ENCODE assay signal across 1 cellular context in genomic region chr12:48997719-48998496, GRCh38.
TF ChIP-seq lines count a peak whose summit lies in the region.

No MANE protein-coding gene starts in this region.

TF ChIP-seq in GM12878, 131 proteins besides CTCF, POLR2A, EP300 and RAD21 (continued from another document):
- TF ChIP-seq, protein P1, sequence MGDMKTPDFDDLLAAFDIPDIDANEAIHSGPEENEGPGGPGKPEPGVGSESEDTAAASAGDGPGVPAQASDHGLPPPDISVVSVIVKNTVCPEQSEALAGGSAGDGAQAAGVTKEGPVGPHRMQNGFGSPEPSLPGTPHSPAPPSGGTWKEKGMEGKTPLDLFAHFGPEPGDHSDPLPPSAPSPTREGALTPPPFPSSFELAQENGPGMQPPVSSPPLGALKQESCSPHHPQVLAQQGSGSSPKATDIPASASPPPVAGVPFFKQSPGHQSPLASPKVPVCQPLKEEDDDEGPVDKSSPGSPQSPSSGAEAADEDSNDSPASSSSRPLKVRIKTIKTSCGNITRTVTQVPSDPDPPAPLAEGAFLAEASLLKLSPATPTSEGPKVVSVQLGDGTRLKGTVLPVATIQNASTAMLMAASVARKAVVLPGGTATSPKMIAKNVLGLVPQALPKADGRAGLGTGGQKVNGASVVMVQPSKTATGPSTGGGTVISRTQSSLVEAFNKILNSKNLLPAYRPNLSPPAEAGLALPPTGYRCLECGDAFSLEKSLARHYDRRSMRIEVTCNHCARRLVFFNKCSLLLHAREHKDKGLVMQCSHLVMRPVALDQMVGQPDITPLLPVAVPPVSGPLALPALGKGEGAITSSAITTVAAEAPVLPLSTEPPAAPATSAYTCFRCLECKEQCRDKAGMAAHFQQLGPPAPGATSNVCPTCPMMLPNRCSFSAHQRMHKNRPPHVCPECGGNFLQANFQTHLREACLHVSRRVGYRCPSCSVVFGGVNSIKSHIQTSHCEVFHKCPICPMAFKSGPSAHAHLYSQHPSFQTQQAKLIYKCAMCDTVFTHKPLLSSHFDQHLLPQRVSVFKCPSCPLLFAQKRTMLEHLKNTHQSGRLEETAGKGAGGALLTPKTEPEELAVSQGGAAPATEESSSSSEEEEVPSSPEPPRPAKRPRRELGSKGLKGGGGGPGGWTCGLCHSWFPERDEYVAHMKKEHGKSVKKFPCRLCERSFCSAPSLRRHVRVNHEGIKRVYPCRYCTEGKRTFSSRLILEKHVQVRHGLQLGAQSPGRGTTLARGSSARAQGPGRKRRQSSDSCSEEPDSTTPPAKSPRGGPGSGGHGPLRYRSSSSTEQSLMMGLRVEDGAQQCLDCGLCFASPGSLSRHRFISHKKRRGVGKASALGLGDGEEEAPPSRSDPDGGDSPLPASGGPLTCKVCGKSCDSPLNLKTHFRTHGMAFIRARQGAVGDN (IDR thresholded peaks at IDR 0.05) = peak; percentile 34; the same call in 1 of the 2 replicates
- TF ChIP-seq CBX3 (IDR thresholded peaks at IDR 0.05; ENCODE audit: borderline replicate concordance, low read depth) (no peak), IKZF1 (conservative IDR thresholded peaks at IDR 0.05) (peak; percentile 83), CREM (IDR thresholded peaks at IDR 0.05; ENCODE audit: low read depth) (no peak), SPI1 (IDR thresholded peaks at IDR 0.05; ENCODE audit: borderline replicate concordance, insufficient read depth, low read depth, low read length) (no peak), TCF3 (IDR thresholded peaks at IDR 0.05; ENCODE audit: borderline replicate concordance, insufficient read depth, low read depth, low read length) (0 out of 2 replicates have a peak, but pooled peaks have one; percentile 12), RB1 (IDR thresholded peaks at IDR 0.05; ENCODE audit: borderline replicate concordance) (no peak)
- TF ChIP-seq, protein P2, sequence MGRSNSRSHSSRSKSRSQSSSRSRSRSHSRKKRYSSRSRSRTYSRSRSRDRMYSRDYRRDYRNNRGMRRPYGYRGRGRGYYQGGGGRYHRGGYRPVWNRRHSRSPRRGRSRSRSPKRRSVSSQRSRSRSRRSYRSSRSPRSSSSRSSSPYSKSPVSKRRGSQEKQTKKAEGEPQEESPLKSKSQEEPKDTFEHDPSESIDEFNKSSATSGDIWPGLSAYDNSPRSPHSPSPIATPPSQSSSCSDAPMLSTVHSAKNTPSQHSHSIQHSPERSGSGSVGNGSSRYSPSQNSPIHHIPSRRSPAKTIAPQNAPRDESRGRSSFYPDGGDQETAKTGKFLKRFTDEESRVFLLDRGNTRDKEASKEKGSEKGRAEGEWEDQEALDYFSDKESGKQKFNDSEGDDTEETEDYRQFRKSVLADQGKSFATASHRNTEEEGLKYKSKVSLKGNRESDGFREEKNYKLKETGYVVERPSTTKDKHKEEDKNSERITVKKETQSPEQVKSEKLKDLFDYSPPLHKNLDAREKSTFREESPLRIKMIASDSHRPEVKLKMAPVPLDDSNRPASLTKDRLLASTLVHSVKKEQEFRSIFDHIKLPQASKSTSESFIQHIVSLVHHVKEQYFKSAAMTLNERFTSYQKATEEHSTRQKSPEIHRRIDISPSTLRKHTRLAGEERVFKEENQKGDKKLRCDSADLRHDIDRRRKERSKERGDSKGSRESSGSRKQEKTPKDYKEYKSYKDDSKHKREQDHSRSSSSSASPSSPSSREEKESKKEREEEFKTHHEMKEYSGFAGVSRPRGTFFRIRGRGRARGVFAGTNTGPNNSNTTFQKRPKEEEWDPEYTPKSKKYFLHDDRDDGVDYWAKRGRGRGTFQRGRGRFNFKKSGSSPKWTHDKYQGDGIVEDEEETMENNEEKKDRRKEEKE (IDR thresholded peaks at IDR 0.05) = no peak
